Comparison of ENCODE assay signal across 1 cellular context in genomic region chr1:88175120-88175630, GRCh38.
TF ChIP-seq lines count a peak whose summit lies in the region.

No MANE protein-coding gene starts in this region.

TF ChIP-seq in HepG2, 621 proteins besides CTCF, POLR2A, EP300 and RAD21:
- TF ChIP-seq AGO2 (optimal IDR thresholded peaks at IDR 0.05; ENCODE audit: low read depth, low read length) (peak; percentile 19), SSRP1 (CRISPR knock-in tag; IDR thresholded peaks at IDR 0.05) (peak; percentile 90), ATF4 (CRISPR knock-in tag; IDR thresholded peaks at IDR 0.05) (peak in 1 of 2 experiments; percentile 46; a peak in 1 of 4 replicates), TCF7 (IDR thresholded peaks at IDR 0.05; ENCODE audit: low read depth) (peak; percentile 59; the same call in 1 of the 2 replicates), SOX13 (IDR thresholded peaks at IDR 0.05) (no peak), SOX13 (CRISPR knock-in tag; conservative IDR thresholded peaks at IDR 0.05 in 1 of 2, IDR thresholded peaks at IDR 0.05 in 1 of 2) (0 out of 4 replicates have a peak, but pooled peaks of 1 of the 2 experiments have one; percentile 22), RBFOX2 (IDR thresholded peaks at IDR 0.05; ENCODE audit: low read depth, low read length) (peak; percentile 70), ZNF441 (CRISPR knock-in tag; IDR thresholded peaks at IDR 0.05; ENCODE audit: borderline replicate concordance) (peak; percentile 81), YEATS2 (CRISPR knock-in tag; IDR thresholded peaks at IDR 0.05; ENCODE audit: borderline replicate concordance) (peak; percentile 6; the same call in 1 of the 2 replicates), ZC3H4 (CRISPR knock-in tag; IDR thresholded peaks at IDR 0.05; ENCODE audit: borderline replicate concordance) (0 out of 2 replicates have a peak, but pooled peaks have one; percentile 40), ZNF331 (CRISPR knock-in tag; IDR thresholded peaks at IDR 0.05) (peak; percentile 25; the same call in 1 of the 2 replicates), DNMT3B (CRISPR knock-in tag; conservative IDR thresholded peaks at IDR 0.05) (peak; percentile 32; the same call in 1 of the 2 replicates), GATA4 (IDR thresholded peaks at IDR 0.05; ENCODE audit: borderline replicate concordance, low read depth) (0 out of 2 replicates have a peak, but pooled peaks have one; percentile 30), ONECUT2 (CRISPR knock-in tag; IDR thresholded peaks at IDR 0.05) (peak; percentile 79), CEBPB (IDR thresholded peaks at IDR 0.05; ENCODE audit: borderline replicate concordance, low read depth, low read length) (peak; percentile 81; the same call in 1 of the 2 replicates), PHB2 (IDR thresholded peaks at IDR 0.05; ENCODE audit: partially characterized antibody) (no peak), ERF (CRISPR knock-in tag; IDR thresholded peaks at IDR 0.05) (no peak), TFAP4 (IDR thresholded peaks at IDR 0.05; ENCODE audit: borderline replicate concordance, low read depth) (peak; percentile 72), GATAD2A (CRISPR knock-in tag; IDR thresholded peaks at IDR 0.05) (peak; percentile 69), ZNF264 (CRISPR knock-in tag; IDR thresholded peaks at IDR 0.05) (no peak), ZKSCAN8 (CRISPR knock-in tag; IDR thresholded peaks at IDR 0.05; ENCODE audit: borderline replicate concordance) (no peak; the same call in 1 of the 2 replicates), THYN1 (CRISPR knock-in tag; IDR thresholded peaks at IDR 0.05; ENCODE audit: borderline replicate concordance, low read depth) (no peak), ZNF709 (CRISPR knock-in tag; IDR thresholded peaks at IDR 0.05) (no peak; the same call in 1 of the 2 replicates), FOSL2 (CRISPR knock-in tag; IDR thresholded peaks at IDR 0.05) (peak; percentile 73), ZNF282 (IDR thresholded peaks at IDR 0.05; ENCODE audit: partially characterized antibody) (no peak), ZNF652 (CRISPR knock-in tag; IDR thresholded peaks at IDR 0.05; ENCODE audit: borderline replicate concordance, low read depth) (0 out of 2 replicates have a peak, but pooled peaks have one; percentile 50), ZSCAN29 (CRISPR knock-in tag; conservative IDR thresholded peaks at IDR 0.05) (0 out of 2 replicates have a peak, but pooled peaks have one; percentile 5), ELF4 (CRISPR knock-in tag; IDR thresholded peaks at IDR 0.05; ENCODE audit: borderline replicate concordance) (0 out of 2 replicates have a peak, but pooled peaks have one; percentile 43), ETV5 (CRISPR knock-in tag; IDR thresholded peaks at IDR 0.05; ENCODE audit: borderline replicate concordance) (peak; percentile 70), ZSCAN31 (CRISPR knock-in tag; IDR thresholded peaks at IDR 0.05; ENCODE audit: low read depth) (0 out of 2 replicates have a peak, but pooled peaks have one; percentile 46), HMG20A (CRISPR knock-in tag; IDR thresholded peaks at IDR 0.05; ENCODE audit: borderline replicate concordance) (peak; percentile 51; the same call in 1 of the 2 replicates), HNF4A (CRISPR knock-in tag; IDR thresholded peaks at IDR 0.05) (peak; percentile 28), CEBPG (CRISPR knock-in tag; IDR thresholded peaks at IDR 0.05) (peak; percentile 93), CHD4 (IDR thresholded peaks at IDR 0.05; ENCODE audit: borderline replicate concordance, low read length) (peak; percentile 41; the same call in 1 of the 2 replicates)
- TF ChIP-seq, protein P1, sequence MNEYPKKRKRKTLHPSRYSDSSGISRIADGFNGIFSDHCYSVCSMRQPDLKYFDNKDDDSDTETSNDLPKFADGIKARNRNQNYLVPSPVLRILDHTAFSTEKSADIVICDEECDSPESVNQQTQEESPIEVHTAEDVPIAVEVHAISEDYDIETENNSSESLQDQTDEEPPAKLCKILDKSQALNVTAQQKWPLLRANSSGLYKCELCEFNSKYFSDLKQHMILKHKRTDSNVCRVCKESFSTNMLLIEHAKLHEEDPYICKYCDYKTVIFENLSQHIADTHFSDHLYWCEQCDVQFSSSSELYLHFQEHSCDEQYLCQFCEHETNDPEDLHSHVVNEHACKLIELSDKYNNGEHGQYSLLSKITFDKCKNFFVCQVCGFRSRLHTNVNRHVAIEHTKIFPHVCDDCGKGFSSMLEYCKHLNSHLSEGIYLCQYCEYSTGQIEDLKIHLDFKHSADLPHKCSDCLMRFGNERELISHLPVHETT (CRISPR knock-in tag; conservative IDR thresholded peaks at IDR 0.05), result no peak
- TF ChIP-seq, protein P2, sequence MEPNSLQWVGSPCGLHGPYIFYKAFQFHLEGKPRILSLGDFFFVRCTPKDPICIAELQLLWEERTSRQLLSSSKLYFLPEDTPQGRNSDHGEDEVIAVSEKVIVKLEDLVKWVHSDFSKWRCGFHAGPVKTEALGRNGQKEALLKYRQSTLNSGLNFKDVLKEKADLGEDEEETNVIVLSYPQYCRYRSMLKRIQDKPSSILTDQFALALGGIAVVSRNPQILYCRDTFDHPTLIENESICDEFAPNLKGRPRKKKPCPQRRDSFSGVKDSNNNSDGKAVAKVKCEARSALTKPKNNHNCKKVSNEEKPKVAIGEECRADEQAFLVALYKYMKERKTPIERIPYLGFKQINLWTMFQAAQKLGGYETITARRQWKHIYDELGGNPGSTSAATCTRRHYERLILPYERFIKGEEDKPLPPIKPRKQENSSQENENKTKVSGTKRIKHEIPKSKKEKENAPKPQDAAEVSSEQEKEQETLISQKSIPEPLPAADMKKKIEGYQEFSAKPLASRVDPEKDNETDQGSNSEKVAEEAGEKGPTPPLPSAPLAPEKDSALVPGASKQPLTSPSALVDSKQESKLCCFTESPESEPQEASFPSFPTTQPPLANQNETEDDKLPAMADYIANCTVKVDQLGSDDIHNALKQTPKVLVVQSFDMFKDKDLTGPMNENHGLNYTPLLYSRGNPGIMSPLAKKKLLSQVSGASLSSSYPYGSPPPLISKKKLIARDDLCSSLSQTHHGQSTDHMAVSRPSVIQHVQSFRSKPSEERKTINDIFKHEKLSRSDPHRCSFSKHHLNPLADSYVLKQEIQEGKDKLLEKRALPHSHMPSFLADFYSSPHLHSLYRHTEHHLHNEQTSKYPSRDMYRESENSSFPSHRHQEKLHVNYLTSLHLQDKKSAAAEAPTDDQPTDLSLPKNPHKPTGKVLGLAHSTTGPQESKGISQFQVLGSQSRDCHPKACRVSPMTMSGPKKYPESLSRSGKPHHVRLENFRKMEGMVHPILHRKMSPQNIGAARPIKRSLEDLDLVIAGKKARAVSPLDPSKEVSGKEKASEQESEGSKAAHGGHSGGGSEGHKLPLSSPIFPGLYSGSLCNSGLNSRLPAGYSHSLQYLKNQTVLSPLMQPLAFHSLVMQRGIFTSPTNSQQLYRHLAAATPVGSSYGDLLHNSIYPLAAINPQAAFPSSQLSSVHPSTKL (CRISPR knock-in tag; IDR thresholded peaks at IDR 0.05), result peak; percentile 63
- TF ChIP-seq, protein P3, sequence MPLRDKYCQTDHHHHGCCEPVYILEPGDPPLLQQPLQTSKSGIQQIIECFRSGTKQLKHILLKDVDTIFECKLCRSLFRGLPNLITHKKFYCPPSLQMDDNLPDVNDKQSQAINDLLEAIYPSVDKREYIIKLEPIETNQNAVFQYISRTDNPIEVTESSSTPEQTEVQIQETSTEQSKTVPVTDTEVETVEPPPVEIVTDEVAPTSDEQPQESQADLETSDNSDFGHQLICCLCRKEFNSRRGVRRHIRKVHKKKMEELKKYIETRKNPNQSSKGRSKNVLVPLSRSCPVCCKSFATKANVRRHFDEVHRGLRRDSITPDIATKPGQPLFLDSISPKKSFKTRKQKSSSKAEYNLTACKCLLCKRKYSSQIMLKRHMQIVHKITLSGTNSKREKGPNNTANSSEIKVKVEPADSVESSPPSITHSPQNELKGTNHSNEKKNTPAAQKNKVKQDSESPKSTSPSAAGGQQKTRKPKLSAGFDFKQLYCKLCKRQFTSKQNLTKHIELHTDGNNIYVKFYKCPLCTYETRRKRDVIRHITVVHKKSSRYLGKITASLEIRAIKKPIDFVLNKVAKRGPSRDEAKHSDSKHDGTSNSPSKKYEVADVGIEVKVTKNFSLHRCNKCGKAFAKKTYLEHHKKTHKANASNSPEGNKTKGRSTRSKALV (CRISPR knock-in tag; IDR thresholded peaks at IDR 0.05), result 0 out of 2 replicates have a peak, but pooled peaks have one; percentile 9
